Comparison of ENCODE assay signal across 19 cellular contexts in genomic region chr22:20113551-20114310, GRCh38. TPM values are rescaled to one million over a fixed set of nuclear protein-coding genes. Genes with fewer than 3 reads are reported as not detected.
A peak's percentile ranks its signal among the peaks of the same experiment; 100 is the strongest.
DNase-seq lines count a peak whose midpoint lies in the region; ATAC-seq, FAIRE-seq and TF ChIP-seq lines count a peak whose summit lies in the region.
"Had no signal": no experiment of that assay in that cellular context is flagged by ENCODE, and none has a peak within 500 bp of the region (broad histone marks: within the 10 kb centered on the region; RNA-seq: fewer than 3 reads in every experiment).

No MANE protein-coding gene starts in this region.

- H3K9me2 ChIP-seq in neural cell (ENCODE audit: insufficient read depth, low read length): no peaks in the 10 kb centered on the region

- no peak overlapping the region for H3K4me3 ChIP-seq in CD4-positive, CD25-positive, alpha-beta regulatory T cell (ENCODE audit: low read depth, low read length)
- H3K4me3 ChIP-seq in neural cell (ENCODE audit: low read length): no peak overlapping the region
- H3K4me3 ChIP-seq: esophagus squamous epithelium, left lung, sigmoid colon, stomach had no signal

- no peak overlapping the region for H3K4ac ChIP-seq in H9 (ENCODE audit: low read depth, low read length)

- H2AK5ac ChIP-seq in H9 (ENCODE audit: insufficient read length, low read length): no peak overlapping the region

- peaks cover 5% of the 10 kb centered on the region for H3K36me3 Mint-ChIP-seq in CD4-positive, CD25-positive, alpha-beta regulatory T cell
- H3K36me3 Mint-ChIP-seq in H9 (ENCODE audit: insufficient read depth in 1 of 3, low read depth in 3 of 3) (peaks cover 20 to 57% (median 43%) of the 10 kb centered on the region in 3 experiments; a peak in 6 of 7 replicates), brain (peaks cover 17% of the 10 kb centered on the region)
- H3K36me3 Mint-ChIP-seq: natural killer cell had no signal

- TF ChIP-seq CTCF in H9 (conservative IDR thresholded peaks at IDR 0.05): no peak
- no peak for TF ChIP-seq CTCF in brain (conservative IDR thresholded peaks at IDR 0.05)
- no peak for TF ChIP-seq CTCF in neural cell (IDR thresholded peaks at IDR 0.05; ENCODE audit: poor library complexity, severe bottlenecking)

- H2BK15ac ChIP-seq in H9 (ENCODE audit: low read depth, low read length): no peak overlapping the region

- peak overlapping the region in 1 of 3 donors; percentile 62 for H3K27ac Mint-ChIP-seq in CD4-positive, CD25-positive, alpha-beta regulatory T cell
- peak overlapping the region in 2 of 3 experiments; percentile 23 to 55; a peak in 3 of 7 replicates for H3K27ac Mint-ChIP-seq in H9
- H3K27ac Mint-ChIP-seq in brain: peak overlapping the region in 3 of 5 experiments; percentile 11 to 82 (median 33)
- H3K27ac Mint-ChIP-seq: T-helper 17 cell had no signal

- H3T11ph ChIP-seq in H9 (ENCODE audit: low read length): no peak overlapping the region

- no peaks in the 10 kb centered on the region for H3K9me3 ChIP-seq in CD4-positive, CD25-positive, alpha-beta regulatory T cell (ENCODE audit: control insufficient read depth in 2 of 2, low read length in 2 of 2)
- no peaks in the 10 kb centered on the region for H3K9me3 ChIP-seq in H9 (ENCODE audit: control insufficient read depth, low read depth, low read length)
- no peaks in the 10 kb centered on the region for H3K9me3 ChIP-seq in neural cell (ENCODE audit: low read length)
- H3K9me3 ChIP-seq: esophagus squamous epithelium, left lung, sigmoid colon, stomach had no signal

- H3K14ac ChIP-seq in H9 (ENCODE audit: insufficient read depth, low read length): no peak overlapping the region

- H3K56ac ChIP-seq in H9 (ENCODE audit: insufficient read length, low read depth, low read length): no peak overlapping the region

- H4K20me1 ChIP-seq in H9 (ENCODE audit: control insufficient read depth, insufficient read depth, insufficient read length) (no peaks in the 10 kb centered on the region), neural cell (ENCODE audit: insufficient read depth) (no peaks in the 10 kb centered on the region)

- WGBS in H9 (ENCODE audit: extremely low coverage, insufficient read length, low lambda C conversion rate): no CpG with 5 or more reads among the region's 19 CpGs

- peaks cover 43% of the 10 kb centered on the region for H3K4me1 ChIP-seq in CD4-positive, CD25-positive, alpha-beta regulatory T cell (ENCODE audit: control insufficient read depth, insufficient read depth, low read length, poor library complexity, severe bottlenecking)
- H3K4me1 ChIP-seq in H9 (ENCODE audit: insufficient read depth, low read length): no peaks in the 10 kb centered on the region

- no peak overlapping the region for H2BK12ac ChIP-seq in H9 (ENCODE audit: insufficient read length, low read depth, low read length)

- no peaks in the 10 kb centered on the region for H3F3A ChIP-seq in neural cell (ENCODE audit: insufficient read depth, low read length, poor library complexity, severe bottlenecking)

- no peaks in the 10 kb centered on the region for H3K27me3 ChIP-seq in CD4-positive, CD25-positive, alpha-beta regulatory T cell (ENCODE audit: control insufficient read depth, insufficient read depth, low read length)
- H3K27me3 ChIP-seq in H9 (ENCODE audit: insufficient read depth, low read length): no peaks in the 10 kb centered on the region
- H3K27me3 ChIP-seq in neural cell (ENCODE audit: insufficient read depth, low read depth, low read length): no peaks in the 10 kb centered on the region
- H3K27me3 ChIP-seq: esophagus squamous epithelium, left lung, sigmoid colon, stomach had no signal

- H3K23me2 ChIP-seq in H9 (ENCODE audit: insufficient read length, low read depth, low read length, poor library complexity, severe bottlenecking): peaks cover 8% of the 10 kb centered on the region

- no peak overlapping the region for H3K18ac ChIP-seq in H9 (ENCODE audit: insufficient read length, low read depth, low read length)

- TF ChIP-seq EP300 in neural cell (conservative IDR thresholded peaks at IDR 0.05; ENCODE audit: poor library complexity, severe bottlenecking): no peak

- H3K79me1 ChIP-seq in H9 (ENCODE audit: insufficient read depth, low read depth, low read length, poor library complexity, severe bottlenecking): peaks cover 3% of the 10 kb centered on the region

- no peak for ATAC-seq in CD4-positive, CD25-positive, alpha-beta regulatory T cell (ENCODE audit: low read depth in 2 of 2)
- ATAC-seq: left lung, natural killer cell, Panc1, T-helper 17 cell had no signal

- no peak for TF ChIP-seq RAD21 in neural cell (conservative IDR thresholded peaks at IDR 0.05)

- peaks cover 11% of the 10 kb centered on the region; the same call in 1 of the 2 replicates for H3K79me2 ChIP-seq in H9 (ENCODE audit: insufficient read depth, low read length)
- H3K79me2 ChIP-seq in neural cell (replicated peaks; ENCODE audit: insufficient read depth, low read length): peaks cover 27% of the 10 kb centered on the region

- no peak overlapping the region for H4K5ac ChIP-seq in H9 (ENCODE audit: insufficient read length, low read depth, low read length)

- H4K91ac ChIP-seq in H9 (ENCODE audit: insufficient read length, low read depth, low read length): no peak overlapping the region

- no peaks in the 10 kb centered on the region for H3K27me3 Mint-ChIP-seq in CD4-positive, CD25-positive, alpha-beta regulatory T cell
- H3K27me3 Mint-ChIP-seq in H9 (ENCODE audit: low read depth) (no peaks in the 10 kb centered on the region; the same call in 1 of the 2 replicates), brain (no peaks in the 10 kb centered on the region)
- H3K27me3 Mint-ChIP-seq: T-helper 17 cell had no signal

- H3K27ac ChIP-seq in CD4-positive, CD25-positive, alpha-beta regulatory T cell (ENCODE audit: insufficient read depth, low read length, poor library complexity, severe bottlenecking): no peak overlapping the region
- H3K27ac ChIP-seq in H9 (ENCODE audit: insufficient read length, low read depth, low read length) (no peak overlapping the region), neural cell (ENCODE audit: low read length) (no peak overlapping the region)
- H3K27ac ChIP-seq: esophagus squamous epithelium, left lung, sigmoid colon had no signal

- H3K4me2 ChIP-seq in H9 (ENCODE audit: insufficient read depth, insufficient read length, low read length) (no peak overlapping the region), neural cell (ENCODE audit: low read length) (no peak overlapping the region)

- H2AFZ ChIP-seq in H9 (ENCODE audit: low read length) (no peak overlapping the region), neural cell (ENCODE audit: low read depth, low read length) (no peak overlapping the region)

- H2BK20ac ChIP-seq in H9 (ENCODE audit: low read depth, low read length, poor library complexity, severe bottlenecking): no peak overlapping the region

- DNase-seq in CD4-positive, CD25-positive, alpha-beta regulatory T cell: no peak
- DNase-seq in H9: no peak
- DNase-seq in HuH-7.5 (ENCODE audit: low spot score): no peak
- no peak for DNase-seq in NCI-H2029 (lab: John Stamatoyannopoulos, UW)
- DNase-seq in frontal cortex (ENCODE audit: low spot score in 2 of 2): no peak
- DNase-seq: esophagus squamous epithelium, hippocampal formation, natural killer cell, NCI-H1694, NCI-H526, sigmoid colon, stomach, T-helper 17 cell had no signal

- H3K36me3 ChIP-seq in CD4-positive, CD25-positive, alpha-beta regulatory T cell (ENCODE audit: control insufficient read depth, insufficient read depth, low read length): peaks cover 21% of the 10 kb centered on the region
- peaks cover 6% of the 10 kb centered on the region for H3K36me3 ChIP-seq in neural cell (ENCODE audit: insufficient read depth, low read length)

- no peak overlapping the region for H4K8ac ChIP-seq in H9 (replicated peaks; ENCODE audit: insufficient read length, low read depth, low read length)

- H3K4me1 Mint-ChIP-seq in CD4-positive, CD25-positive, alpha-beta regulatory T cell: peaks cover 0 to 40% (median 20%) of the 10 kb centered on the region in 4 donors
- H3K4me1 Mint-ChIP-seq in H9 (peaks cover 3% of the 10 kb centered on the region in 2 experiments), brain (peaks cover 15% of the 10 kb centered on the region)

- no peak overlapping the region for H3K9ac ChIP-seq in H9 (ENCODE audit: extremely low read depth, insufficient read length, low read length)
- no peak overlapping the region for H3K9ac ChIP-seq in neural cell (ENCODE audit: low read length)

- peaks cover 0 to under 1% (median 0%) of the 10 kb centered on the region in 7 donors for H3K9me3 Mint-ChIP-seq in CD4-positive, CD25-positive, alpha-beta regulatory T cell
- no peaks in the 10 kb centered on the region for H3K9me3 Mint-ChIP-seq in H9
- no peaks in the 10 kb centered on the region for H3K9me3 Mint-ChIP-seq in brain
- H3K9me3 Mint-ChIP-seq: natural killer cell had no signal

- H3K4me3 Mint-ChIP-seq in CD4-positive, CD25-positive, alpha-beta regulatory T cell: peak overlapping the region in 3 of 4 donors; percentile 8 to 68 (median 24)
- H3K4me3 Mint-ChIP-seq in H9 (no peak overlapping the region), brain (peak overlapping the region in 2 of 5 experiments; percentile 34 to 39)
- H3K4me3 Mint-ChIP-seq: natural killer cell, T-helper 17 cell had no signal

- FAIRE-seq in frontal cortex (lab: Jason Lieb, UNC): no peak
- FAIRE-seq: colon, H54 had no signal

- no peak overlapping the region for H2BK5ac ChIP-seq in H9 (ENCODE audit: insufficient read length, low read length)

- H2BK120ac ChIP-seq in H9 (ENCODE audit: low read depth, low read length, poor library complexity, severe bottlenecking): no peak overlapping the region

- H3K23ac ChIP-seq in H9 (ENCODE audit: insufficient read length, low read depth, low read length): no peak overlapping the region

RNA-seq across cellular contexts. Expression of gene RANBP1, which starts 2.2 kb away (rescaled TPM):
- 67.2 TPM for total RNA-seq in CD4-positive, CD25-positive, alpha-beta regulatory T cell
- 10 to 100 TPM; 80.7 to 93.9 (median 90.2) TPM for polyA plus RNA-seq in CD4-positive, CD25-positive, alpha-beta regulatory T cell
- 522 and 531 TPM in 2 replicates for total RNA-seq in H9 (2021)
- 197 TPM for polyA plus RNA-seq in brain (ENCODE audit: insufficient read depth, low read depth, low replicate concordance)
- 341 and 360 TPM in 2 replicates for polyA plus RNA-seq in neural cell
- 159 and 183 TPM in 2 replicates for polyA minus RNA-seq in neural cell
- 182 TPM for total RNA-seq in frontal cortex

RNA-seq across cellular contexts. Expression of gene TRMT2A, which starts 3.3 kb away (rescaled TPM):
- total RNA-seq in CD4-positive, CD25-positive, alpha-beta regulatory T cell: 75.2 TPM
- 10 to 100 TPM; 24.5 to 30.2 (median 28.1) TPM for polyA plus RNA-seq in CD4-positive, CD25-positive, alpha-beta regulatory T cell
- total RNA-seq in H9 (2021): 58.2 and 65.0 TPM in 2 replicates
- 31.3 TPM for polyA plus RNA-seq in brain (ENCODE audit: insufficient read depth, low read depth, low replicate concordance)
- 96.7 and 103 TPM in 2 replicates for polyA plus RNA-seq in neural cell
- polyA minus RNA-seq in neural cell: 39.4 and 42.6 TPM in 2 replicates
- total RNA-seq in frontal cortex: 28.9 TPM

RNA-seq across cellular contexts. Expression of gene ZDHHC8, which starts 17.9 kb away (rescaled TPM):
- total RNA-seq in CD4-positive, CD25-positive, alpha-beta regulatory T cell: 76.7 TPM
- 1 to 10 TPM; 1.2 to 4.3 (median 1.6) TPM for polyA plus RNA-seq in CD4-positive, CD25-positive, alpha-beta regulatory T cell
- 47.3 and 51.7 TPM in 2 replicates for total RNA-seq in H9 (2021)
- polyA plus RNA-seq in brain (ENCODE audit: insufficient read depth, low read depth, low replicate concordance): 33.7 TPM
- polyA plus RNA-seq in neural cell: 4.5 and 11.4 TPM in 2 replicates
- polyA minus RNA-seq in neural cell: 5.6 and 7.3 TPM in 2 replicates
- total RNA-seq in frontal cortex: 2.9 TPM

RNA-seq across cellular contexts. Expression of gene DGCR8, which starts 33.7 kb away (rescaled TPM):
- total RNA-seq in CD4-positive, CD25-positive, alpha-beta regulatory T cell: 41.1 TPM
- polyA plus RNA-seq in CD4-positive, CD25-positive, alpha-beta regulatory T cell: 1 to 10 TPM; 2.7 to 6.6 (median 4.5) TPM
- 71.2 and 74.5 TPM in 2 replicates for total RNA-seq in H9 (2021)
- polyA plus RNA-seq in brain (ENCODE audit: insufficient read depth, low read depth, low replicate concordance): 18.9 TPM
- polyA plus RNA-seq in neural cell: 48.9 and 52.3 TPM in 2 replicates
- polyA minus RNA-seq in neural cell: 37.2 and 37.7 TPM in 2 replicates
- total RNA-seq in frontal cortex: 42.8 TPM

RNA-seq across cellular contexts. Expression of gene CCDC188, which starts 37.1 kb away (rescaled TPM):
- 0.44 TPM for total RNA-seq in CD4-positive, CD25-positive, alpha-beta regulatory T cell
- polyA plus RNA-seq in CD4-positive, CD25-positive, alpha-beta regulatory T cell: not detected
- total RNA-seq in H9 (2021) (not detected in 2 replicates), frontal cortex (0.82 TPM)
- polyA plus RNA-seq in brain (ENCODE audit: insufficient read depth, low read depth, low replicate concordance) (1.6 TPM), neural cell (not detected in 2 replicates)
- not detected in 2 replicates for polyA minus RNA-seq in neural cell

Comparison
In these comparisons a context has a peak if more than half of its experiments do, and no peak if none do; other contexts are left out.
1. H3K4me3 Mint-ChIP-seq: peak in CD4-positive, CD25-positive, alpha-beta regulatory T cell (3 of 4); none in H9 (0 of 2).
2. RNA of gene ZDHHC8, which starts 17.9 kb away (total RNA-seq): 76.7 TPM in CD4-positive, CD25-positive, alpha-beta regulatory T cell (single experiment) and 47.3 to 51.7 TPM in H9; 2.9 TPM in frontal cortex (single experiment); every median in the first group is over 10 times any median in the second.